ENCODE assay signal across 16 cellular contexts in the genomic region with DNA sequence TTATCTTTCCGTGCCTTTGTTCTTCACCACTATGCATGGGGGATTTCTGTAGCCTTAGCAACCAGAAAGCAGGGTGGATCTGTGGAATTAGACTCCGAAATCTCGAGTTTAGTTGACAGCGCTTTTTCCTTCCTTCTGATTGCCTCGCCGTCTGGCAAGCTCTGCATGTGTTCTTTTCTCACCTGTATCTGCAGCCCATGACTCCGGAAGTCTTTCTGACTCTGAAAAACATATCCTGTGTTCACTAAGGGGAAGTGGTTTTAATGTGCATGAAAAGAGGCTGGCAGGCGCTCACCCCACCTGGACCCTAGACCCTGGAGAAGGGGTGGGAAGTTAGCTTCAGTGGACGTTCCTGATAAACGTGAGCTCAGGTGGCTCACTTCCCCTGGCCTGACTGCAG.
DNase-seq lines count a peak whose midpoint lies in the region; ATAC-seq, FAIRE-seq and TF ChIP-seq lines count a peak whose summit lies in the region.
"Had no signal": no experiment of that assay in that cellular context is flagged by ENCODE, and none has a peak within 500 bp of the region (broad histone marks: within the 10 kb centered on the region; RNA-seq: fewer than 3 reads in every experiment).

No MANE protein-coding gene starts in this region.

- H3K4me1 ChIP-seq in mesendoderm (ENCODE audit: control insufficient read depth, low read depth, low read length) (peaks cover 14% of the 10 kb centered on the region), mesenchymal stem cell (ENCODE audit: control insufficient read depth, insufficient read depth, low read depth, low read length) (peaks cover 6% of the 10 kb centered on the region)
- H3K4me1 ChIP-seq: vagina had no signal

- peak; percentile 18 for FAIRE-seq in GM19239 (lab: Jason Lieb, UNC)
- FAIRE-seq: endometrium, GM18507 had no signal

- no peak overlapping the region for H3K4ac ChIP-seq in mesendoderm (ENCODE audit: low read depth, low read length)
- H3K4ac ChIP-seq in mesenchymal stem cell (ENCODE audit: low read depth in 1 of 2, low read length in 2 of 2): no peak overlapping the region

- H3K36me3 Mint-ChIP-seq in CD4-positive, alpha-beta T cell (ENCODE audit: low read depth): peaks cover 36% of the 10 kb centered on the region
- H3K36me3 Mint-ChIP-seq in activated T-helper 1 cell treated with anti-CD3 and anti-CD28 coated beads, Interleukin-12 subunit alpha, Interleukin-12 subunit beta, Interleukin-2, Interleukin-4 antibody, amounts not matched to agents 30 ng/mL and 10 ng/mL and 1 ng/mL, durations not matched to agents 14 hours and 24 hours and 36 hours (ENCODE audit: low read depth): peaks cover 46% of the 10 kb centered on the region

- H3K27ac ChIP-seq in CD4-positive, alpha-beta T cell (ENCODE audit: low read depth, low read length): peak overlapping the region; percentile 13
- H3K27ac ChIP-seq in mesendoderm (ENCODE audit: low read depth, low read length): peak overlapping the region; percentile 27
- H3K27ac ChIP-seq in mesenchymal stem cell (ENCODE audit: low read length, poor library complexity, severe bottlenecking): no peak overlapping the region
- H3K27ac ChIP-seq: GM23248, vagina had no signal

- H2BK15ac ChIP-seq in mesendoderm (replicated peaks; ENCODE audit: low read depth) (no peak overlapping the region), mesenchymal stem cell (ENCODE audit: low read depth, poor library complexity, severe bottlenecking) (no peak overlapping the region)

- no peak for TF ChIP-seq CTCF in CD4-positive, alpha-beta T cell (IDR thresholded peaks at IDR 0.05)

- H2BK5ac ChIP-seq in mesendoderm (ENCODE audit: low read length): no peak overlapping the region
- H2BK5ac ChIP-seq in mesenchymal stem cell (ENCODE audit: low read depth, low read length, poor library complexity, severe bottlenecking): no peak overlapping the region

- H3K23ac ChIP-seq in mesendoderm (ENCODE audit: low read length): no peak overlapping the region
- no peak overlapping the region for H3K23ac ChIP-seq in mesenchymal stem cell (ENCODE audit: low read length in 2 of 2)

- POLR2A ChIA-PET in CD4-positive, alpha-beta T cell (lab: Charles Lee): interaction anchor here (0.6 to 2.0 kb wide), 17 partner anchors 23 to 248 kb away, joined by 3 to 10 read pairs (median 4); no protein-coding TSS in a partner anchor

- peak overlapping the region; percentile 65 for H3K27ac Mint-ChIP-seq in CD4-positive, alpha-beta T cell
- H3K27ac Mint-ChIP-seq in activated T-helper 1 cell treated with anti-CD3 and anti-CD28 coated beads, Interleukin-12 subunit alpha, Interleukin-12 subunit beta, Interleukin-2, Interleukin-4 antibody, amounts not matched to agents 30 ng/mL and 10 ng/mL and 1 ng/mL, durations not matched to agents 14 hours and 24 hours and 36 hours: peak overlapping the region; percentile 90

- no peaks in the 10 kb centered on the region for H3K9me3 ChIP-seq in CD4-positive, alpha-beta T cell (ENCODE audit: control insufficient read depth, low read length)
- no peaks in the 10 kb centered on the region for H3K9me3 ChIP-seq in mesenchymal stem cell (ENCODE audit: control insufficient read depth, low read length)
- H3K9me3 ChIP-seq: SK-N-SH, vagina had no signal

- no peak overlapping the region for H2AFZ ChIP-seq in mesenchymal stem cell (ENCODE audit: low read depth, low read length)
- H2AFZ ChIP-seq: GM23248 had no signal

- no CpG with 5 or more reads among the region's 10 CpGs for WGBS in mesendoderm (ENCODE audit: extremely low coverage, insufficient coverage, low lambda C conversion rate)
- 94% methylated on average over 10 of the region's 10 CpGs for WGBS in mesenchymal stem cell

- CTCF ChIA-PET in CD4-positive, alpha-beta T cell (lab: Charles Lee): no interaction called here

- H2BK120ac ChIP-seq in mesendoderm (ENCODE audit: low read depth, low read length) (no peak overlapping the region), mesenchymal stem cell (ENCODE audit: low read depth, low read length) (no peak overlapping the region)

- H3K79me1 ChIP-seq in mesendoderm (ENCODE audit: low read length) (peaks cover 25% of the 10 kb centered on the region), mesenchymal stem cell (replicated peaks; ENCODE audit: low read length, poor library complexity, severe bottlenecking) (peaks cover 52% of the 10 kb centered on the region)

- H3K27me3 Mint-ChIP-seq in CD4-positive, alpha-beta T cell: no peaks in the 10 kb centered on the region
- H3K27me3 Mint-ChIP-seq in activated T-helper 1 cell treated with anti-CD3 and anti-CD28 coated beads, Interleukin-12 subunit alpha, Interleukin-12 subunit beta, Interleukin-2, Interleukin-4 antibody, amounts not matched to agents 30 ng/mL and 10 ng/mL and 1 ng/mL, durations not matched to agents 14 hours and 24 hours and 36 hours (ENCODE audit: insufficient read depth): no peaks in the 10 kb centered on the region

- no peak overlapping the region for H2BK12ac ChIP-seq in mesenchymal stem cell (ENCODE audit: low read length in 2 of 2)

- H4K8ac ChIP-seq in mesendoderm (ENCODE audit: low read depth, low read length) (no peak overlapping the region), mesenchymal stem cell (ENCODE audit: low read length) (no peak overlapping the region)

- H3K36me3 ChIP-seq in mesendoderm (ENCODE audit: control insufficient read depth, insufficient read depth, low read length) (no peaks in the 10 kb centered on the region), mesenchymal stem cell (ENCODE audit: control insufficient read depth in 1 of 2, insufficient read depth in 2 of 2, low read depth in 1 of 2, low read length in 2 of 2) (peaks cover 6 to 7% of the 10 kb centered on the region in 2 experiments)
- H3K36me3 ChIP-seq: vagina had no signal

- no peak overlapping the region for H3K9ac ChIP-seq in mesendoderm (ENCODE audit: low read length)
- H3K9ac ChIP-seq in mesenchymal stem cell (ENCODE audit: low read length): no peak overlapping the region
- H3K9ac ChIP-seq: GM23248, SK-N-SH had no signal

- peak; percentile 91 for ATAC-seq in CD4-positive, alpha-beta T cell (ENCODE audit: poor library complexity)

- intact Hi-C loops in CD4-positive, alpha-beta T cell (cut with DNase I, micrococcal nuclease): loop anchor here (5.0 to 10.0 kb wide), 2 partner anchors 36 to 88 kb away; no protein-coding TSS in a partner anchor
- intact Hi-C loops in activated T-helper 1 cell treated with anti-CD3 and anti-CD28 coated beads, Interleukin-12 subunit alpha, Interleukin-12 subunit beta, Interleukin-2, Interleukin-4 antibody, amounts not matched to agents 30 ng/mL and 10 ng/mL and 1 ng/mL, durations not matched to agents 14 hours and 24 hours and 36 hours (cut with micrococcal nuclease): loop anchor here (5.0 kb wide), 1 partner anchor 36 kb away; no protein-coding TSS in a partner anchor

- H3K4me3 ChIP-seq in mesendoderm (ENCODE audit: low read length) (no peak overlapping the region), mesenchymal stem cell (ENCODE audit: insufficient read depth in 1 of 2, low read depth in 1 of 2, low read length in 2 of 2) (no peak overlapping the region)
- H3K4me3 ChIP-seq: GM23248, vagina had no signal

- no peak overlapping the region for H4K91ac ChIP-seq in mesenchymal stem cell (ENCODE audit: low read length)

- H3K56ac ChIP-seq in mesendoderm (ENCODE audit: low read length): no peak overlapping the region

- no peak overlapping the region for H3K18ac ChIP-seq in mesendoderm (ENCODE audit: low read length)
- no peak overlapping the region for H3K18ac ChIP-seq in mesenchymal stem cell (ENCODE audit: low read depth in 1 of 2, low read length in 2 of 2)

- peaks cover 77% of the 10 kb centered on the region for H3K4me1 Mint-ChIP-seq in CD4-positive, alpha-beta T cell (ENCODE audit: low read depth)
- H3K4me1 Mint-ChIP-seq in activated T-helper 1 cell treated with anti-CD3 and anti-CD28 coated beads, Interleukin-12 subunit alpha, Interleukin-12 subunit beta, Interleukin-2, Interleukin-4 antibody, amounts not matched to agents 30 ng/mL and 10 ng/mL and 1 ng/mL, durations not matched to agents 14 hours and 24 hours and 36 hours (ENCODE audit: low read depth): peaks cover 70% of the 10 kb centered on the region

- H4K5ac ChIP-seq in mesendoderm (ENCODE audit: low read length): no peak overlapping the region

- H3K9me3 Mint-ChIP-seq in CD4-positive, alpha-beta T cell: peaks cover 8% of the 10 kb centered on the region
- peaks cover 24% of the 10 kb centered on the region for H3K9me3 Mint-ChIP-seq in activated T-helper 1 cell treated with anti-CD3 and anti-CD28 coated beads, Interleukin-12 subunit alpha, Interleukin-12 subunit beta, Interleukin-2, Interleukin-4 antibody, amounts not matched to agents 30 ng/mL and 10 ng/mL and 1 ng/mL, durations not matched to agents 14 hours and 24 hours and 36 hours

- H3K27me3 ChIP-seq in CD4-positive, alpha-beta T cell (ENCODE audit: control insufficient read depth, insufficient read depth, low read length): no peaks in the 10 kb centered on the region
- no peaks in the 10 kb centered on the region for H3K27me3 ChIP-seq in mesendoderm (ENCODE audit: insufficient read depth, low read length, poor library complexity)
- H3K27me3 ChIP-seq in mesenchymal stem cell (ENCODE audit: control insufficient read depth in 1 of 2, insufficient read depth in 1 of 2, low read length in 2 of 2): no peaks in the 10 kb centered on the region
- H3K27me3 ChIP-seq: vagina had no signal

- H3K79me2 ChIP-seq in mesendoderm (ENCODE audit: control insufficient read depth, insufficient read depth, low read length): peaks cover 16% of the 10 kb centered on the region

- no peak overlapping the region for H3K14ac ChIP-seq in mesenchymal stem cell (ENCODE audit: low read length in 2 of 2)

- peak in 5 of 10 experiments; percentile 12 to 30 (median 20) for DNase-seq in CD4-positive, alpha-beta T cell
- DNase-seq in GM19239 (ENCODE audit: insufficient read length, low spot score): peak; percentile 36
- DNase-seq in activated T-helper 1 cell treated with anti-CD3 and anti-CD28 coated beads, Interleukin-12 subunit alpha, Interleukin-12 subunit beta, Interleukin-2, Interleukin-4 antibody, amounts not matched to agents 30 ng/mL and 10 ng/mL and 1 ng/mL, durations not matched to agents 14 hours and 24 hours and 36 hours (ENCODE audit: low spot score): peak; percentile 34
- DNase-seq in mesendoderm: peak; percentile 71
- DNase-seq in UCSD-AML1 (lab: John Stamatoyannopoulos, UW; ENCODE audit: unreplicated experiment): no peak
- DNase-seq in AG20443 (ENCODE audit: low spot score): no peak
- DNase-seq in mesenchymal stem cell: no peak
- DNase-seq: foreskin melanocyte, GM23248, NCI-H1417, NCI-H446, OCI-M1, SK-N-SH had no signal

- no peak overlapping the region for H3K4me2 ChIP-seq in mesendoderm (ENCODE audit: low read length)
- no peak overlapping the region for H3K4me2 ChIP-seq in mesenchymal stem cell (ENCODE audit: low read length, poor library complexity, severe bottlenecking)
- H3K4me2 ChIP-seq: SK-N-SH had no signal

- H3K4me3 Mint-ChIP-seq in CD4-positive, alpha-beta T cell: peak overlapping the region; percentile 50
- H3K4me3 Mint-ChIP-seq in activated T-helper 1 cell treated with anti-CD3 and anti-CD28 coated beads, Interleukin-12 subunit alpha, Interleukin-12 subunit beta, Interleukin-2, Interleukin-4 antibody, amounts not matched to agents 30 ng/mL and 10 ng/mL and 1 ng/mL, durations not matched to agents 14 hours and 24 hours and 36 hours: peak overlapping the region; percentile 62

- no peak overlapping the region for H2AK5ac ChIP-seq in mesendoderm (ENCODE audit: low read length)
- H2AK5ac ChIP-seq in mesenchymal stem cell (ENCODE audit: low read length, severe bottlenecking): no peak overlapping the region

Comparison
In these comparisons a context has a peak if more than half of its experiments do, and no peak if none do; other contexts are left out.
1. DNase-seq: peak in GM19239 (single experiment), activated T-helper 1 cell treated with anti-CD3 and anti-CD28 coated beads, Interleukin-12 subunit alpha, Interleukin-12 subunit beta, Interleukin-2, Interleukin-4 antibody, amounts not matched to agents 30 ng/mL and 10 ng/mL and 1 ng/mL, durations not matched to agents 14 hours and 24 hours and 36 hours (single experiment) and mesendoderm (single experiment); none in UCSD-AML1 (single experiment), AG20443 (single experiment) and mesenchymal stem cell (single experiment).